In genomic region chr2:45911503-45911902, GRCh38 we compare ENCODE assay signal across 29 cellular contexts.
"Had no signal": no experiment of that assay in that cellular context is flagged by ENCODE, and none has a peak within 500 bp of the region (broad histone marks: within the 10 kb centered on the region; RNA-seq: fewer than 3 reads in every experiment).

No MANE protein-coding gene starts in this region.

- H3K9me3 ChIP-seq: colonic mucosa, esophagus squamous epithelium, heart right ventricle, lower lobe of right lung, neutrophil, pancreas, thoracic aorta, tibial nerve, upper lobe of right lung, uterus had no signal

- DNase-seq: colonic mucosa; effector CD8-positive, alpha-beta T cell; esophagus squamous epithelium; foreskin melanocyte; glutamatergic neuron; heart right ventricle; hypothalamus; immature natural killer cell; islet precursor cell; kidney glomerular epithelial cell; left ventricle myocardium superior; lower lobe of right lung; naive thymus-derived CD8-positive, alpha-beta T cell; pancreas; retina; stimulated activated CD4-positive, alpha-beta T cell treated with anti-CD3 and anti-CD28 coated beads, Interleukin-2, amount 100 ng/mL, for 24 hours; stimulated activated CD4-positive, alpha-beta T cell treated with anti-CD3 and anti-CD28 coated beads, Interleukin-4, amount 100 ng/mL, for 24 hours; stimulated activated naive CD8-positive, alpha-beta T cell treated with anti-CD3 and anti-CD28 coated beads, Interleukin-15, Interleukin-2, amounts not matched to agents 100 U/mL and 50 U/mL, for 24 hours; substantia nigra; upper lobe of right lung; uterus had no signal

- H3K4me3 Mint-ChIP-seq: central memory CD8-positive, alpha-beta T cell; dendritic cell treated with granulocyte-macrophage colony-stimulating factor and Interleukin-4, amounts not matched to agents 40 ng/mL and 50 ng/mL, for 4 days; immature natural killer cell; naive thymus-derived CD8-positive, alpha-beta T cell; stimulated activated effector memory CD8-positive, alpha-beta T cell treated with anti-CD3 and anti-CD28 coated beads, Interleukin-12 subunit alpha, Interleukin-12 subunit beta, amount 100 ng/mL, for 72 hours had no signal

- H3K9me3 Mint-ChIP-seq: central memory CD8-positive, alpha-beta T cell; dendritic cell treated with granulocyte-macrophage colony-stimulating factor and Interleukin-4, amounts not matched to agents 40 ng/mL and 50 ng/mL, for 4 days; immature natural killer cell; naive thymus-derived CD8-positive, alpha-beta T cell; stimulated activated effector memory CD8-positive, alpha-beta T cell treated with anti-CD3 and anti-CD28 coated beads, Interleukin-12 subunit alpha, Interleukin-12 subunit beta, amount 100 ng/mL, for 72 hours had no signal

- H3K27me3 ChIP-seq: colonic mucosa, esophagus squamous epithelium, heart right ventricle, neutrophil, pancreas, tibial nerve, upper lobe of right lung, uterus had no signal

- H3K27me3 Mint-ChIP-seq: central memory CD8-positive, alpha-beta T cell; dendritic cell treated with granulocyte-macrophage colony-stimulating factor and Interleukin-4, amounts not matched to agents 40 ng/mL and 50 ng/mL, for 4 days had no signal

- H3K36me3 Mint-ChIP-seq: immature natural killer cell; stimulated activated effector memory CD8-positive, alpha-beta T cell treated with anti-CD3 and anti-CD28 coated beads, Interleukin-12 subunit alpha, Interleukin-12 subunit beta, amount 100 ng/mL, for 72 hours had no signal

- ATAC-seq: heart right ventricle; left ventricle myocardium superior; lower lobe of right lung; naive thymus-derived CD8-positive, alpha-beta T cell; sciatic nerve; stimulated activated effector memory CD8-positive, alpha-beta T cell treated with anti-CD3 and anti-CD28 coated beads, Interleukin-12 subunit alpha, Interleukin-12 subunit beta, amount 100 ng/mL, for 72 hours; stimulated activated naive CD8-positive, alpha-beta T cell treated with anti-CD3 and anti-CD28 coated beads, Interleukin-15, Interleukin-2, amounts not matched to agents 100 U/mL and 50 U/mL, for 24 hours; upper lobe of right lung had no signal

- H3K27ac Mint-ChIP-seq: dendritic cell treated with granulocyte-macrophage colony-stimulating factor and Interleukin-4, amounts not matched to agents 40 ng/mL and 50 ng/mL, for 4 days; immature natural killer cell; stimulated activated effector memory CD8-positive, alpha-beta T cell treated with anti-CD3 and anti-CD28 coated beads, Interleukin-12 subunit alpha, Interleukin-12 subunit beta, amount 100 ng/mL, for 72 hours had no signal

- FAIRE-seq: endothelial cell of umbilical vein, pancreas had no signal

- H3K4me1 ChIP-seq: colonic mucosa, tibial nerve, uterus had no signal

- H3K4me3 ChIP-seq: colonic mucosa, esophagus squamous epithelium, heart right ventricle, lower lobe of right lung, pancreas, thoracic aorta, tibial nerve, upper lobe of right lung, uterus had no signal

- H3K27ac ChIP-seq: colonic mucosa, esophagus squamous epithelium, heart right ventricle, lower lobe of right lung, neutrophil, pancreas, thoracic aorta, tibial nerve, upper lobe of right lung, uterus had no signal

- H3K36me3 ChIP-seq: colonic mucosa, esophagus squamous epithelium, heart right ventricle, lower lobe of right lung, neutrophil, pancreas, thoracic aorta, tibial nerve, upper lobe of right lung, uterus had no signal
